ENCODE assay signal across 21 cellular contexts in genomic region chr10:71039551-71039950, GRCh38.
"Had no signal": no experiment of that assay in that cellular context is flagged by ENCODE, and none has a peak within 500 bp of the region (broad histone marks: within the 10 kb centered on the region; RNA-seq: fewer than 3 reads in every experiment).

No MANE protein-coding gene starts in this region.

- H3K27ac Mint-ChIP-seq: activated CD4-positive, alpha-beta memory T cell treated with anti-CD3 and anti-CD28 coated beads, Interleukin-2, amount 10 ng/mL, durations not matched to agents 7 days and 5 days; activated CD8-positive, alpha-beta memory T cell treated with anti-CD3 and anti-CD28 coated beads, Interleukin-2, amount 10 ng/mL, durations not matched to agents 7 days and 5 days; activated naive CD4-positive, alpha-beta T cell treated with anti-CD3 and anti-CD28 coated beads, Interleukin-2, amount 50 U/mL, for 24 hours; stimulated activated naive CD8-positive, alpha-beta T cell treated with anti-CD3 and anti-CD28 coated beads, Interleukin-15, Interleukin-2, amounts not matched to agents 100 ng/mL and 50 ng/mL, for 24 hours had no signal

- H3K27me3 ChIP-seq: adrenal gland, gastrocnemius medialis, heart left ventricle, suprapubic skin, transverse colon, vagina had no signal

- H3K27me3 Mint-ChIP-seq: activated CD4-positive, alpha-beta memory T cell treated with anti-CD3 and anti-CD28 coated beads, Interleukin-2, amount 10 ng/mL, durations not matched to agents 7 days and 5 days; activated CD8-positive, alpha-beta memory T cell treated with anti-CD3 and anti-CD28 coated beads, Interleukin-2, amount 10 ng/mL, durations not matched to agents 7 days and 5 days; activated naive CD4-positive, alpha-beta T cell treated with anti-CD3 and anti-CD28 coated beads, Interleukin-2, amount 50 U/mL, for 24 hours; stimulated activated naive CD8-positive, alpha-beta T cell treated with anti-CD3 and anti-CD28 coated beads, Interleukin-15, Interleukin-2, amounts not matched to agents 100 ng/mL and 50 ng/mL, for 24 hours had no signal

- H3K9me3 ChIP-seq: adrenal gland, gastrocnemius medialis, heart left ventricle, suprapubic skin, transverse colon, vagina had no signal

- H3K36me3 Mint-ChIP-seq: activated CD8-positive, alpha-beta memory T cell treated with anti-CD3 and anti-CD28 coated beads, Interleukin-2, amount 10 ng/mL, durations not matched to agents 7 days and 5 days; activated naive CD4-positive, alpha-beta T cell treated with anti-CD3 and anti-CD28 coated beads, Interleukin-2, amount 50 U/mL, for 24 hours had no signal

- H3K4me3 Mint-ChIP-seq: activated CD4-positive, alpha-beta memory T cell treated with anti-CD3 and anti-CD28 coated beads, Interleukin-2, amount 10 ng/mL, durations not matched to agents 7 days and 5 days; activated CD8-positive, alpha-beta memory T cell treated with anti-CD3 and anti-CD28 coated beads, Interleukin-2, amount 10 ng/mL, durations not matched to agents 7 days and 5 days; activated naive CD4-positive, alpha-beta T cell treated with anti-CD3 and anti-CD28 coated beads, Interleukin-2, amount 50 U/mL, for 24 hours; nephron; stimulated activated naive CD8-positive, alpha-beta T cell treated with anti-CD3 and anti-CD28 coated beads, Interleukin-15, Interleukin-2, amounts not matched to agents 100 ng/mL and 50 ng/mL, for 24 hours had no signal

- H3K4me1 Mint-ChIP-seq: activated CD4-positive, alpha-beta memory T cell treated with anti-CD3 and anti-CD28 coated beads, Interleukin-2, amount 10 ng/mL, durations not matched to agents 7 days and 5 days; activated naive CD4-positive, alpha-beta T cell treated with anti-CD3 and anti-CD28 coated beads, Interleukin-2, amount 50 U/mL, for 24 hours had no signal

- H3K36me3 ChIP-seq: adrenal gland, gastrocnemius medialis, heart left ventricle, suprapubic skin, transverse colon, vagina had no signal

- H3K9me3 Mint-ChIP-seq: activated CD4-positive, alpha-beta memory T cell treated with anti-CD3 and anti-CD28 coated beads, Interleukin-2, amount 10 ng/mL, durations not matched to agents 7 days and 5 days; activated naive CD4-positive, alpha-beta T cell treated with anti-CD3 and anti-CD28 coated beads, Interleukin-2, amount 50 U/mL, for 24 hours; nephron; stimulated activated naive CD8-positive, alpha-beta T cell treated with anti-CD3 and anti-CD28 coated beads, Interleukin-15, Interleukin-2, amounts not matched to agents 100 ng/mL and 50 ng/mL, for 24 hours had no signal

- DNase-seq: activated CD4-positive, alpha-beta memory T cell treated with anti-CD3 and anti-CD28 coated beads, Interleukin-2, amount 10 ng/mL, durations not matched to agents 7 days and 5 days; activated CD4-positive, alpha-beta T cell treated with anti-CD3 and anti-CD28 coated beads for 48 hours; activated CD4-positive, CD25-positive, alpha-beta regulatory T cell; activated CD8-positive, alpha-beta memory T cell treated with anti-CD3 and anti-CD28 coated beads, Interleukin-2, amount 10 ng/mL, durations not matched to agents 7 days and 5 days; adrenal gland; effector CD4-positive, alpha-beta T cell; gastrocnemius medialis; heart left ventricle; kidney; midbrain; occipital lobe; posterior cingulate gyrus; T-helper 9 cell; transverse colon had no signal

- ATAC-seq: activated CD8-positive, alpha-beta memory T cell treated with anti-CD3 and anti-CD28 coated beads, Interleukin-2, amount 10 ng/mL, durations not matched to agents 7 days and 5 days; esophagus mucosa; gastrocnemius medialis; heart left ventricle; left lobe of liver had no signal

- H3K27ac ChIP-seq: adrenal gland, gastrocnemius medialis, heart left ventricle, suprapubic skin, transverse colon, vagina had no signal

- H3K4me3 ChIP-seq: adrenal gland, gastrocnemius medialis, heart left ventricle, suprapubic skin, transverse colon, vagina had no signal

- H3K4me1 ChIP-seq: adrenal gland, gastrocnemius medialis, suprapubic skin, transverse colon, vagina had no signal
